ENCODE assay signal across 1 cellular context in genomic region chr7:2080069-2080405, GRCh38.
TF ChIP-seq lines count a peak whose summit lies in the region.

No MANE protein-coding gene starts in this region.

TF ChIP-seq in WTC11, 78 proteins besides CTCF, POLR2A, EP300 and RAD21 (continued from another document):
- TF ChIP-seq ARID4B (CRISPR knock-in tag; IDR thresholded peaks at IDR 0.05; ENCODE audit: borderline replicate concordance) (no peak), ZNF423 (CRISPR knock-in tag; IDR thresholded peaks at IDR 0.05) (no peak), ZNF512 (CRISPR knock-in tag; IDR thresholded peaks at IDR 0.05; ENCODE audit: borderline replicate concordance) (no peak), IRF2 (CRISPR knock-in tag; IDR thresholded peaks at IDR 0.05; ENCODE audit: borderline replicate concordance, low read depth) (no peak), OVOL2 (CRISPR knock-in tag; IDR thresholded peaks at IDR 0.05; ENCODE audit: borderline replicate concordance) (no peak), JAZF1 (CRISPR knock-in tag; IDR thresholded peaks at IDR 0.05) (no peak), NR1H2 (CRISPR knock-in tag; IDR thresholded peaks at IDR 0.05) (no peak), TEAD1 (CRISPR knock-in tag; IDR thresholded peaks at IDR 0.05) (no peak)
